In the genomic region with DNA sequence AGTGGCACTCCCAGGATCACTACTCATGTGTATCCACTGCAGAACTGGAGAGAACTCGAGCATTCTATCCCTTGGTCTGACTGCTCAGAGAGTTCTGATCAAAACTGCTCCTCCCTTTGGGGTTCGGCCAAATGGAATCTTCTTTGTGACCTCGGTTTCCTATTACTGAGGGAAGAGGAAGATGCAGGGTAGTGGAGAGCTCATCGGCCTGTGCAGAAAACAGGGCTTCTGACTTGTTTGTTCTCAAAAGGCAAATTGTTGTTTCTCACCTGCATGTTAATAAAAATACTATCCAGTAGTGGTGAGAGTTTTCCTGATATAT, we compare ENCODE assay signal across 23 cellular contexts. TPM values are rescaled to one million over a fixed set of nuclear protein-coding genes. Genes with fewer than 3 reads are reported as not detected.
DNase-seq lines count a peak whose midpoint lies in the region; FAIRE-seq and TF ChIP-seq lines count a peak whose summit lies in the region.
"Had no signal": no experiment of that assay in that cellular context is flagged by ENCODE, and none has a peak within 500 bp of the region (broad histone marks: within the 10 kb centered on the region; RNA-seq: fewer than 3 reads in every experiment).

No MANE protein-coding gene starts in this region.

- no peaks in the 10 kb centered on the region for H3K79me1 ChIP-seq in H1 (ENCODE audit: low read depth, low read length)

- no peaks in the 10 kb centered on the region for H3K36me3 Mint-ChIP-seq in MCF 10A (ENCODE audit: insufficient read depth, unreplicated experiment)
- H3K36me3 Mint-ChIP-seq: CD4-positive, alpha-beta memory T cell had no signal

- POLR2A ChIA-PET in MCF 10A (lab: Yijun Ruan, JAX) (no interaction called here), H1 (lab: Charles Lee; ENCODE audit: partially characterized antibody) (no interaction called here)

- intact Hi-C loops in breast epithelium (cut with DNase I; ENCODE audit: low total_unique reads) (no loop called here), MCF 10A (cut with micrococcal nuclease) (no loop called here), testis (cut with DNase I; ENCODE audit: low total_unique reads) (no loop called here), lower leg skin (cut with DNase I; ENCODE audit: low total_unique reads) (no loop called here)

- H4K20me1 ChIP-seq in H1 (replicated peaks in 1 of 2; ENCODE audit: control insufficient read depth in 1 of 2, insufficient read depth in 2 of 2, low read length in 2 of 2), result no peaks in the 10 kb centered on the region
- no peaks in the 10 kb centered on the region for H4K20me1 ChIP-seq in keratinocyte (ENCODE audit: control insufficient read depth, extremely low read depth, insufficient read depth, low read length)
- H4K20me1 ChIP-seq: BLaER1 treated with 17β-estradiol and CSF1 and Interleukin-3, amounts not matched to agents 10 nM and 100 nM had no signal

- WGBS in H1 (ENCODE audit: extremely low coverage in 1 of 2, insufficient coverage in 1 of 2, insufficient read length in 1 of 2, insufficient replicate concordance in 2 of 2, low coverage in 1 of 2, low lambda C conversion rate in 2 of 2, missing lambda C conversion rate in 1 of 2), 2 experiments, result 93% methylated on average over 4 of the region's 4 CpGs; no CpG with 5 or more reads in 1 of the 2 experiments
- 42 to 69% methylated on average over 4 of the region's 4 CpGs for WGBS in testis, 2 donors
- 33 to 41% methylated on average over 4 of the region's 4 CpGs for WGBS in lower leg skin, 2 donors

- H3K4me2 ChIP-seq in H1 (ENCODE audit: insufficient read depth in 1 of 2, low read depth in 2 of 2, low read length in 2 of 2) (no peak overlapping the region), keratinocyte (ENCODE audit: control insufficient read depth, extremely low read depth, insufficient read depth, low read depth, low read length) (peak overlapping the region; percentile 33)
- H3K4me2 ChIP-seq: BLaER1 treated with 17β-estradiol and CSF1 and Interleukin-3, amounts not matched to agents 10 nM and 100 nM had no signal

- no peak overlapping the region for H3K18ac ChIP-seq in H1 (ENCODE audit: extremely low read depth, low read length)

- H3K9me1 ChIP-seq in keratinocyte (ENCODE audit: control insufficient read depth, extremely low read depth, insufficient read depth, low read length), result no peaks in the 10 kb centered on the region

- TF ChIP-seq CTCF in breast epithelium (IDR thresholded peaks at IDR 0.05) (no peak), MCF 10A (IDR thresholded peaks at IDR 0.05; ENCODE audit: unreplicated experiment) (no peak), H1 (IDR thresholded peaks at IDR 0.05; ENCODE audit: control extremely low read depth in 1 of 3, insufficient read depth in 1 of 3, low read depth in 1 of 3, low read length in 3 of 3) (no peak), keratinocyte (optimal IDR thresholded peaks at IDR 0.05 in 1 of 3, IDR thresholded peaks at IDR 0.05 in 1 of 3, conservative IDR thresholded peaks at IDR 0.05 in 1 of 3; ENCODE audit: extremely low read depth in 1 of 3, insufficient read depth in 2 of 3, low read length in 3 of 3) (no peak), testis (IDR thresholded peaks at IDR 0.05) (no peak), lower leg skin (IDR thresholded peaks at IDR 0.05) (no peak)

- no peak overlapping the region for H3K23ac ChIP-seq in H1 (ENCODE audit: insufficient read length)

- FAIRE-seq in H1 (lab: Jason Lieb, UNC) (no peak), keratinocyte (lab: Jason Lieb, UNC) (no peak)
- FAIRE-seq: GM12878, HTR-8/SVneo had no signal

- TF ChIP-seq POLR2A in breast epithelium (IDR thresholded peaks at IDR 0.05) (no peak), H1 (IDR thresholded peaks at IDR 0.05; ENCODE audit: control extremely low read depth in 1 of 2, low read depth in 2 of 2, low read length in 2 of 2) (no peak), testis (IDR thresholded peaks at IDR 0.05) (no peak), lower leg skin (IDR thresholded peaks at IDR 0.05) (no peak)

- TF ChIP-seq EP300 in H1 (IDR thresholded peaks at IDR 0.05; ENCODE audit: borderline replicate concordance in 1 of 2, low read depth in 2 of 2, low read length in 2 of 2), result no peak

- H3K9ac ChIP-seq in H1 (replicated peaks in 1 of 4; ENCODE audit: extremely low read depth in 1 of 4, low read depth in 3 of 4, low read length in 3 of 4) (no peak overlapping the region), keratinocyte (ENCODE audit: control insufficient read depth, extremely low read depth, insufficient read depth, low read length) (no peak overlapping the region)
- H3K9ac ChIP-seq: BLaER1 treated with 17β-estradiol and CSF1 and Interleukin-3, amounts not matched to agents 10 nM and 100 nM had no signal

- dilution Hi-C loops in keratinocyte (cut with MboI; ENCODE audit: extremely low pct_ligation_motif_present, low sequenced_read_pairs), result no loop called here

- H3K4me3 ChIP-seq in breast epithelium, result no peak overlapping the region
- H3K4me3 ChIP-seq in H1 (ENCODE audit: extremely low read depth in 1 of 4, insufficient read depth in 2 of 4, low read depth in 3 of 4, low read length in 4 of 4), result no peak overlapping the region
- no peak overlapping the region for H3K4me3 ChIP-seq in keratinocyte (ENCODE audit: control insufficient read depth in 2 of 3, extremely low read depth in 1 of 3, insufficient read depth in 2 of 3, low read depth in 1 of 3, low read length in 3 of 3)
- H3K4me3 ChIP-seq in testis, result no peak overlapping the region
- H3K4me3 ChIP-seq in lower leg skin (ENCODE audit: low read depth, poor library complexity, severe bottlenecking), result no peak overlapping the region
- no peak overlapping the region for H3K4me3 ChIP-seq in effector memory CD4-positive, alpha-beta T cell (ENCODE audit: insufficient read depth, low read depth, low read length, poor library complexity, severe bottlenecking)
- H3K4me3 ChIP-seq: BLaER1 treated with 17β-estradiol and CSF1 and Interleukin-3, amounts not matched to agents 10 nM and 100 nM; GM12878 had no signal

- H2BK12ac ChIP-seq in H1 (ENCODE audit: low read depth, low read length), result no peak overlapping the region

- H4K8ac ChIP-seq in H1 (ENCODE audit: extremely low read depth, insufficient read depth, low read length), result no peak overlapping the region

- H2BK120ac ChIP-seq in H1 (replicated peaks; ENCODE audit: low read depth, low read length), result no peak overlapping the region

- no peak overlapping the region for H3K27ac Mint-ChIP-seq in MCF 10A (ENCODE audit: low read depth, unreplicated experiment)
- H3K27ac Mint-ChIP-seq: CD4-positive, alpha-beta memory T cell had no signal

- H3K79me2 ChIP-seq in H1 (ENCODE audit: control insufficient read depth in 1 of 2, insufficient read depth in 2 of 2, low read length in 2 of 2) (no peaks in the 10 kb centered on the region), keratinocyte (ENCODE audit: control insufficient read depth, insufficient read depth, low read length) (no peaks in the 10 kb centered on the region)

- H2BK5ac ChIP-seq in H1 (ENCODE audit: low read depth, low read length), result no peak overlapping the region

- no peaks in the 10 kb centered on the region for H3K23me2 ChIP-seq in H1 (ENCODE audit: low read depth, low read length)

- H3K9me3 Mint-ChIP-seq in MCF 10A (ENCODE audit: unreplicated experiment), result no peaks in the 10 kb centered on the region

- H3K27ac ChIP-seq in breast epithelium (peak overlapping the region; percentile 11 to 29), H1 (ENCODE audit: low read depth, low read length) (no peak overlapping the region; the same call in 1 of the 2 replicates), keratinocyte (ENCODE audit: control insufficient read depth, insufficient read depth, low read length) (no peak overlapping the region), testis (peak overlapping the region in 1 of 2 donors; percentile 47)
- H3K27ac ChIP-seq in effector memory CD4-positive, alpha-beta T cell (ENCODE audit: insufficient read depth, low read length, poor library complexity, severe bottlenecking), result no peak overlapping the region
- H3K27ac ChIP-seq: BLaER1 treated with 17β-estradiol and CSF1 and Interleukin-3, amounts not matched to agents 10 nM and 100 nM had no signal

- H3K4me1 ChIP-seq in breast epithelium (peaks cover 0 to 4% of the 10 kb centered on the region in 2 donors), H1 (replicated peaks in 1 of 4; ENCODE audit: control insufficient read depth in 3 of 4, insufficient read depth in 4 of 4, low read length in 3 of 4) (no peaks in the 10 kb centered on the region), keratinocyte (ENCODE audit: control insufficient read depth, extremely low read depth, insufficient read depth, low read length) (peaks cover 23% of the 10 kb centered on the region), testis (no peaks in the 10 kb centered on the region)
- H3K4me1 ChIP-seq in effector memory CD4-positive, alpha-beta T cell (ENCODE audit: control insufficient read depth, insufficient read depth, low read length, poor library complexity, severe bottlenecking), result no peaks in the 10 kb centered on the region
- H3K4me1 ChIP-seq: BLaER1 treated with 17β-estradiol and CSF1 and Interleukin-3, amounts not matched to agents 10 nM and 100 nM had no signal

- H2AK5ac ChIP-seq in H1 (ENCODE audit: low read depth, low read length), result no peak overlapping the region

- H4K5ac ChIP-seq in H1 (ENCODE audit: insufficient read length, low read depth, low read length), result no peak overlapping the region

- no peaks in the 10 kb centered on the region for H3K36me3 ChIP-seq in breast epithelium
- H3K36me3 ChIP-seq in H1 (ENCODE audit: control insufficient read depth in 2 of 4, insufficient read depth in 4 of 4, low read length in 3 of 4), result no peaks in the 10 kb centered on the region
- H3K36me3 ChIP-seq in keratinocyte (ENCODE audit: control insufficient read depth in 2 of 2, extremely low read depth in 1 of 2, insufficient read depth in 2 of 2, low read length in 2 of 2), result no peaks in the 10 kb centered on the region
- H3K36me3 ChIP-seq in testis (ENCODE audit: low read depth, missing control alignments), result no peaks in the 10 kb centered on the region
- no peaks in the 10 kb centered on the region for H3K36me3 ChIP-seq in effector memory CD4-positive, alpha-beta T cell (ENCODE audit: control insufficient read depth, insufficient read depth, low read length)
- H3K36me3 ChIP-seq: BLaER1 treated with 17β-estradiol and CSF1 and Interleukin-3, amounts not matched to agents 10 nM and 100 nM had no signal

- H2BK15ac ChIP-seq in H1 (ENCODE audit: low read length), result no peak overlapping the region

- no peak overlapping the region for H2BK20ac ChIP-seq in H1 (ENCODE audit: low read length)

- CTCF ChIA-PET in MCF 10A (lab: Yijun Ruan, JAX), result no interaction called here
- CTCF ChIA-PET in H1 (lab: Charles Lee; ENCODE audit: partially characterized antibody), result interaction anchor here (1.3 kb wide), 1 partner anchor 54 kb away, joined by 3 read pairs; no protein-coding TSS in a partner anchor

- no peak overlapping the region for H3K4me3 Mint-ChIP-seq in MCF 10A (ENCODE audit: unreplicated experiment)
- H3K4me3 Mint-ChIP-seq: CD4-positive, alpha-beta memory T cell had no signal

- BruUV-seq in MCF 10A (replicated peaks; lab: Mats Ljungman, UMichigan), result no TSS peak

- DNase-seq in breast epithelium (ENCODE audit: low spot score in 2 of 2) (no peak), MCF 10A (ENCODE audit: unreplicated experiment) (no peak), H1 (ENCODE audit: low read depth in 1 of 2, low spot score in 2 of 2) (no peak), keratinocyte (ENCODE audit: low read depth, low spot score) (no peak), testis (peak; percentile 48), lower leg skin (ENCODE audit: low spot score in 2 of 2) (no peak)
- no peak for DNase-seq in effector memory CD4-positive, alpha-beta T cell
- DNase-seq in stimulated activated CD4-positive, alpha-beta T cell treated with anti-CD3 and anti-CD28 coated beads, Interleukin-2, amount 100 ng/mL, for 48 hours, result no peak
- DNase-seq: 8988T; CD4-positive, alpha-beta memory T cell; DND-41; HCEC 1CT; KG1; NCI-H1092 treated with DMSO at 0.1 percent for 48 hours; NCI-H1436 treated with DMSO at 0.1 percent for 48 hours; NCI-H2029 treated with DMSO at 0.1 percent for 48 hours; NCI-H226; NCI-H510A treated with DMSO at 0.1 percent for 48 hours; NCI-H748 treated with DMSO at 0.1 percent for 48 hours; NK-92 treated with Interleukin-12 subunit alpha and Interleukin-12 subunit beta, amount 100 ng/mL, for 24 hours had no signal

- H3K14ac ChIP-seq in H1 (ENCODE audit: insufficient read length), result no peak overlapping the region

- no peak overlapping the region for H4K91ac ChIP-seq in H1 (replicated peaks; ENCODE audit: insufficient read length, low read length)

- TF ChIP-seq RAD21 in H1 (IDR thresholded peaks at IDR 0.05 in 1 of 2, conservative IDR thresholded peaks at IDR 0.05 in 1 of 2; ENCODE audit: low read depth in 2 of 2, low read length in 2 of 2), result no peak

- H3K9me3 ChIP-seq in breast epithelium, result no peaks in the 10 kb centered on the region
- H3K9me3 ChIP-seq in H1 (ENCODE audit: insufficient read depth in 2 of 2, low read depth in 1 of 2, low read length in 1 of 2), result no peaks in the 10 kb centered on the region
- no peaks in the 10 kb centered on the region for H3K9me3 ChIP-seq in keratinocyte (ENCODE audit: control insufficient read depth, low read depth, low read length)
- H3K9me3 ChIP-seq in testis, result no peaks in the 10 kb centered on the region
- no peaks in the 10 kb centered on the region for H3K9me3 ChIP-seq in effector memory CD4-positive, alpha-beta T cell (ENCODE audit: control insufficient read depth, low read length)
- H3K9me3 ChIP-seq: BLaER1 treated with 17β-estradiol and CSF1 and Interleukin-3, amounts not matched to agents 10 nM and 100 nM had no signal

- H3K56ac ChIP-seq in H1 (replicated peaks; ENCODE audit: insufficient read length, low read depth, low read length), result no peak overlapping the region

- H3K4ac ChIP-seq in H1 (replicated peaks; ENCODE audit: insufficient read length, low read depth, low read length), result no peak overlapping the region

- no peaks in the 10 kb centered on the region for H3K27me3 ChIP-seq in breast epithelium
- H3K27me3 ChIP-seq in H1 (replicated peaks in 1 of 4; ENCODE audit: control insufficient read depth in 3 of 4, extremely low read depth in 1 of 4, insufficient read depth in 3 of 4, low read length in 3 of 4), result no peaks in the 10 kb centered on the region
- H3K27me3 ChIP-seq in keratinocyte (ENCODE audit: control insufficient read depth, extremely low read depth, insufficient read depth, low read length), result no peaks in the 10 kb centered on the region
- H3K27me3 ChIP-seq in testis, result no peaks in the 10 kb centered on the region
- no peaks in the 10 kb centered on the region for H3K27me3 ChIP-seq in effector memory CD4-positive, alpha-beta T cell (replicated peaks; ENCODE audit: control insufficient read depth, insufficient read depth, low read length, poor library complexity, severe bottlenecking)
- H3K27me3 ChIP-seq: BLaER1 treated with 17β-estradiol and CSF1 and Interleukin-3, amounts not matched to agents 10 nM and 100 nM had no signal

- H3K4me1 Mint-ChIP-seq in MCF 10A (ENCODE audit: insufficient read depth, unreplicated experiment), result no peaks in the 10 kb centered on the region
- H3K4me1 Mint-ChIP-seq: CD4-positive, alpha-beta memory T cell had no signal

- H2AFZ ChIP-seq in H1 (ENCODE audit: low read length) (0 out of 2 replicates have a peak overlapping the region, but pooled peaks have one; percentile 46), keratinocyte (ENCODE audit: control insufficient read depth, low read length) (peak overlapping the region; percentile 28)

- no peaks in the 10 kb centered on the region for H3K27me3 Mint-ChIP-seq in MCF 10A (ENCODE audit: insufficient read depth, unreplicated experiment)

RNA-seq across cellular contexts. Expression of gene AKAP6, which starts 17.1 kb away (rescaled TPM):
- total RNA-seq in breast epithelium (1 to 10 TPM; 1.1 to 9.1 (median 4.6) TPM), MCF 10A (2022) (2.3 and 3.6 TPM in 2 replicates), testis (10 to 100 TPM; 26.6 to 30.9 TPM), lower leg skin (10 to 100 TPM in 1 of 4 donors, 1 to 10 TPM in 3; 2.3 to 13.3 (median 3.6) TPM)
- total RNA-seq in H1 (2021; fragmentation: NEBNext Ultra II Directional; extraction: Animal tissue kit (Norgen Biotek cat#: 25700)), result 0.61 and 0.89 TPM in 2 replicates
- polyA plus RNA-seq in H1 (2011; rRNA removed) (0.05 and 0.09 TPM in 2 replicates), keratinocyte (1.3 to 2.6 TPM (median 2.0 TPM) in 3 replicates), testis (ENCODE audit: insufficient read depth, low read depth, low replicate concordance) (30.9 TPM)
- polyA plus RNA-seq in H1 (2011; cell fraction: cytosol; rRNA removed), result 0.09 TPM
- 0.60 TPM for polyA plus RNA-seq in H1 (2011; cell fraction: nucleus; rRNA removed)
- polyA plus RNA-seq in H1 (2012, experiment 1 of 2), result 0.10 to 0.66 TPM (median 0.31 TPM) in 4 replicates
- not detected for polyA plus RNA-seq in H1 (2012, experiment 2 of 2)
- polyA plus RNA-seq in H1 (2013, experiment 1 of 2), result 0.24 TPM
- polyA plus RNA-seq in H1 (2013, experiment 2 of 2), result 0.17 TPM
- polyA minus RNA-seq in H1 (2011; rRNA and poly(A)+ RNA removed), result 2.6 and 5.2 TPM in 2 replicates
- 0.59 TPM for polyA minus RNA-seq in H1 (2011; cell fraction: cytosol; rRNA and poly(A)+ RNA removed)
- polyA minus RNA-seq in H1 (2011; cell fraction: nucleus; rRNA and poly(A)+ RNA removed), result 3.5 TPM
- polyA plus RNA-seq in keratinocyte (2011; ENCODE audit: low read depth), result 2.0 TPM
- polyA plus RNA-seq in keratinocyte (2011; cell fraction: cytosol; rRNA removed), result 1.6 and 2.4 TPM in 2 replicates
- polyA plus RNA-seq in keratinocyte (2011; cell fraction: nucleus; rRNA removed), result 4.0 and 4.2 TPM in 2 replicates
- 0.78 and 1.7 TPM in 2 replicates for polyA plus RNA-seq in keratinocyte (2012; ENCODE audit: low replicate concordance)
- 2.3 to 13.4 TPM (median 11.1 TPM) in 3 replicates for polyA minus RNA-seq in keratinocyte
- polyA minus RNA-seq in keratinocyte (2011; cell fraction: cytosol; rRNA and poly(A)+ RNA removed), result 2.5 TPM
- polyA minus RNA-seq in keratinocyte (2011; cell fraction: nucleus; rRNA and poly(A)+ RNA removed), result 13.6 and 23.6 TPM in 2 replicates

Comparison
In these comparisons a context has a peak if more than half of its experiments do, and no peak if none do; other contexts are left out.
1. H3K27ac ChIP-seq: peak in breast epithelium (2 of 2); none in H1 (single experiment), keratinocyte (single experiment) and effector memory CD4-positive, alpha-beta T cell (single experiment).